9 cellular contexts compared by ENCODE assay signal in genomic region chr9:114487607-114488300, GRCh38. TPM values are rescaled to one million over a fixed set of nuclear protein-coding genes. Genes with fewer than 3 reads are reported as not detected.
DNase-seq lines count a peak whose midpoint lies in the region; ATAC-seq and TF ChIP-seq lines count a peak whose summit lies in the region.
"Had no signal": no experiment of that assay in that cellular context is flagged by ENCODE, and none has a peak within 500 bp of the region (broad histone marks: within the 10 kb centered on the region; RNA-seq: fewer than 3 reads in every experiment).

No MANE protein-coding gene starts in this region.

- H3K27ac Mint-ChIP-seq in WTC11 = peak overlapping the region; percentile 2; the same call in 1 of the 2 replicates

- POLR2A ChIA-PET in WTC11 (lab: Charles Lee) = no interaction called here

- H3K27me3 Mint-ChIP-seq in WTC11 (ENCODE audit: low read depth) = no peaks in the 10 kb centered on the region

- intact Hi-C loops in left colon (cut with DNase I, micrococcal nuclease) = loop anchor here in 1 of 2 donors (5.0 kb wide), 1 partner anchor 165 kb away; no protein-coding TSS in a partner anchor

- TF ChIP-seq CTCF in WTC11 (IDR thresholded peaks at IDR 0.05) (peak; percentile 86), cardiac fibroblast (IDR thresholded peaks at IDR 0.05; ENCODE audit: low read depth, low read length) (peak; percentile 82)

- DNase-seq in NCI-H2081 (lab: John Stamatoyannopoulos, UW) (peak; percentile 55 to 79), NCI-H2081 treated with DMSO at 0.1 percent for 48 hours (lab: John Stamatoyannopoulos, UW) (no peak), NCI-H2107 (lab: John Stamatoyannopoulos, UW) (peak; percentile 47), WTC11 (ENCODE audit: low spot score) (peak; percentile 69), cardiac fibroblast (ENCODE audit: low read depth in 2 of 2) (peak; percentile 70 to 77), left colon (peak; percentile 54 to 55)
- DNase-seq in stimulated activated CD4-positive, alpha-beta T cell treated with anti-CD3 and anti-CD28 coated beads, TNF-alpha, amount 100 ng/mL, for 1 hour (ENCODE audit: low read depth in 3 of 3, low spot score in 1 of 3) = peak in 2 of 3 donors; percentile 37 to 40

- no peaks in the 10 kb centered on the region for H3K36me3 Mint-ChIP-seq in WTC11

- peaks cover 7% of the 10 kb centered on the region for H3K4me1 Mint-ChIP-seq in WTC11

- no peaks in the 10 kb centered on the region for H3K9me3 Mint-ChIP-seq in WTC11

- peak; percentile 64 for ATAC-seq in HG02798 (IDR thresholded peaks at IDR 0.05; ENCODE audit: poor library complexity, unreplicated experiment)
- ATAC-seq in WTC11 = peak; percentile 97
- ATAC-seq in left colon = peak; percentile 95

- H3K4me3 Mint-ChIP-seq in WTC11 = no peak overlapping the region

- CTCF ChIA-PET in WTC11 (lab: Charles Lee) = interaction anchor here (0.5 to 6.1 kb wide), 6 partner anchors 16 to 165 kb away, joined by 3 to 48 read pairs (median 6); partner anchors contain the start of genes ATP6V1G1 and WHRN

- no peak overlapping the region for H3K4me3 ChIP-seq in cardiac fibroblast (replicated peaks in 1 of 2; ENCODE audit: low read depth in 2 of 2, low read length in 2 of 2)
- H3K4me3 ChIP-seq: BLaER1 had no signal

TF ChIP-seq in WTC11, 78 proteins besides CTCF, POLR2A, EP300 and RAD21:
- TF ChIP-seq IRF2 (CRISPR knock-in tag; IDR thresholded peaks at IDR 0.05; ENCODE audit: borderline replicate concordance, low read depth) (no peak), EMX1 (CRISPR knock-in tag; IDR thresholded peaks at IDR 0.05) (no peak), SMAD3 (CRISPR knock-in tag; IDR thresholded peaks at IDR 0.05; ENCODE audit: borderline replicate concordance) (no peak), ZNF317 (CRISPR knock-in tag; IDR thresholded peaks at IDR 0.05; ENCODE audit: borderline replicate concordance, low read depth) (no peak), PRDM15 (CRISPR knock-in tag; IDR thresholded peaks at IDR 0.05) (no peak), ARID4B (CRISPR knock-in tag; IDR thresholded peaks at IDR 0.05; ENCODE audit: borderline replicate concordance) (no peak), ZNF425 (CRISPR knock-in tag; conservative IDR thresholded peaks at IDR 0.05) (no peak), NR1H2 (CRISPR knock-in tag; IDR thresholded peaks at IDR 0.05) (no peak), ZBTB21 (CRISPR knock-in tag; IDR thresholded peaks at IDR 0.05; ENCODE audit: borderline replicate concordance) (no peak), ZNF121 (CRISPR knock-in tag; IDR thresholded peaks at IDR 0.05) (no peak), ZNF396 (CRISPR knock-in tag; IDR thresholded peaks at IDR 0.05; ENCODE audit: borderline replicate concordance) (no peak), ZNF219 (CRISPR knock-in tag; IDR thresholded peaks at IDR 0.05; ENCODE audit: borderline replicate concordance) (no peak), FOXK1 (CRISPR knock-in tag; IDR thresholded peaks at IDR 0.05) (no peak), KAT7 (CRISPR knock-in tag; IDR thresholded peaks at IDR 0.05; ENCODE audit: borderline replicate concordance) (no peak), SP1 (CRISPR knock-in tag; conservative IDR thresholded peaks at IDR 0.05) (no peak), NR3C1 (CRISPR knock-in tag; conservative IDR thresholded peaks at IDR 0.05; ENCODE audit: low read depth) (no peak), RORB (CRISPR knock-in tag; IDR thresholded peaks at IDR 0.05) (no peak), NR2C2 (CRISPR knock-in tag; IDR thresholded peaks at IDR 0.05) (no peak), ATF2 (CRISPR knock-in tag; IDR thresholded peaks at IDR 0.05; ENCODE audit: borderline replicate concordance, low read depth) (no peak)
TF ChIP-seq in WTC11: peak in this region for 0.

RNA-seq across cellular contexts. Expression of gene WHRN, which starts 17.5 kb away (rescaled TPM):
- total RNA-seq in WTC11 (2021) = 20.6 to 24.3 TPM (median 23.3 TPM) in 3 replicates
- total RNA-seq in left colon = 1 to 10 TPM; 6.1 to 7.0 TPM
